ENCODE assay signal across 3 cellular contexts in the genomic region with DNA sequence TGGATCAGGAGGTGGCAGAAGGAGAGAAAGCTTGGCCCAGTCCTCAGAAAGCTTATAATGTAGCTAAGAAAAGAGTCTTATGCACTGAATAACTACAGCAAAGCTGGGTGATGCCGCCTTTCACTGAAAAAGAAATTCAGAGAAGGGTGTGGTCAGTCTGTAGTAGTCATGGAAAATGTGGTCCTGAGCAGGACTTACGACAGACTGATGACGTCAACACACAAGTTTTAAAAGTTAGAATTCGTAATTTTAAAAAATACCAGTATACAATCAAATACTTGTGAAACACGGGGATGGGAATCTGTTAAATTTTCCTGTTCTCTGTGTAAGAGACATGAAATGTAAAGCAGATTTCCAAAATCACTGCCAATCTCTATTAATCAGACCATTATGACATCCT.
TF ChIP-seq lines count a peak whose summit lies in the region.

No MANE protein-coding gene starts in this region.

TF ChIP-seq in IMR-90, 13 proteins besides CTCF, POLR2A, EP300 and RAD21:
- TF ChIP-seq, protein P1, sequence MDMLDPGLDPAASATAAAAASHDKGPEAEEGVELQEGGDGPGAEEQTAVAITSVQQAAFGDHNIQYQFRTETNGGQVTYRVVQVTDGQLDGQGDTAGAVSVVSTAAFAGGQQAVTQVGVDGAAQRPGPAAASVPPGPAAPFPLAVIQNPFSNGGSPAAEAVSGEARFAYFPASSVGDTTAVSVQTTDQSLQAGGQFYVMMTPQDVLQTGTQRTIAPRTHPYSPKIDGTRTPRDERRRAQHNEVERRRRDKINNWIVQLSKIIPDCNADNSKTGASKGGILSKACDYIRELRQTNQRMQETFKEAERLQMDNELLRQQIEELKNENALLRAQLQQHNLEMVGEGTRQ (IDR thresholded peaks at IDR 0.05; ENCODE audit: low read depth, low read length), result no peak
- no peak for TF ChIP-seq RCOR1 (IDR thresholded peaks at IDR 0.05; ENCODE audit: insufficient replicate concordance, low read length)
- TF ChIP-seq FOS (IDR thresholded peaks at IDR 0.05; ENCODE audit: low read depth, low read length), result no peak
- TF ChIP-seq RFX5 (IDR thresholded peaks at IDR 0.05; ENCODE audit: low read depth, low read length), result no peak
- no peak for TF ChIP-seq NFE2L2 (IDR thresholded peaks at IDR 0.05; ENCODE audit: low read depth, low read length)
- TF ChIP-seq, protein P2, sequence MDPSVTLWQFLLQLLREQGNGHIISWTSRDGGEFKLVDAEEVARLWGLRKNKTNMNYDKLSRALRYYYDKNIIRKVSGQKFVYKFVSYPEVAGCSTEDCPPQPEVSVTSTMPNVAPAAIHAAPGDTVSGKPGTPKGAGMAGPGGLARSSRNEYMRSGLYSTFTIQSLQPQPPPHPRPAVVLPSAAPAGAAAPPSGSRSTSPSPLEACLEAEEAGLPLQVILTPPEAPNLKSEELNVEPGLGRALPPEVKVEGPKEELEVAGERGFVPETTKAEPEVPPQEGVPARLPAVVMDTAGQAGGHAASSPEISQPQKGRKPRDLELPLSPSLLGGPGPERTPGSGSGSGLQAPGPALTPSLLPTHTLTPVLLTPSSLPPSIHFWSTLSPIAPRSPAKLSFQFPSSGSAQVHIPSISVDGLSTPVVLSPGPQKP (IDR thresholded peaks at IDR 0.05; ENCODE audit: borderline replicate concordance, low read depth, low read length), result no peak
- no peak for TF ChIP-seq CEBPB (IDR thresholded peaks at IDR 0.05; ENCODE audit: low read depth, low read length)
- no peak for TF ChIP-seq SMC3 (IDR thresholded peaks at IDR 0.05; ENCODE audit: low read depth, low read length)
- TF ChIP-seq BHLHE40 (IDR thresholded peaks at IDR 0.05; ENCODE audit: low read depth, low read length), result no peak
- TF ChIP-seq MAFK (IDR thresholded peaks at IDR 0.05; ENCODE audit: low read depth, low read length), result no peak
- no peak for TF ChIP-seq MAZ (IDR thresholded peaks at IDR 0.05; ENCODE audit: borderline replicate concordance, low read depth, low read length)
- TF ChIP-seq MXI1 (IDR thresholded peaks at IDR 0.05; ENCODE audit: borderline replicate concordance, low read depth, low read length), result no peak
- no peak for TF ChIP-seq CHD1 (IDR thresholded peaks at IDR 0.05; ENCODE audit: low read depth, low read length)

TF ChIP-seq in K562, 482 proteins besides CTCF, POLR2A, EP300 and RAD21 (continues in another document):
- TF ChIP-seq ATF7 (IDR thresholded peaks at IDR 0.05) (peak; percentile 87), IRF2 (CRISPR knock-in tag; IDR thresholded peaks at IDR 0.05) (no peak), ZNF311 (CRISPR knock-in tag; IDR thresholded peaks at IDR 0.05) (no peak), FOXP1 (CRISPR knock-in tag; IDR thresholded peaks at IDR 0.05) (no peak), SMAD4 (CRISPR knock-in tag; conservative IDR thresholded peaks at IDR 0.05) (no peak), NR2C1 (IDR thresholded peaks at IDR 0.05) (no peak), NR2C1 (tag; IDR thresholded peaks at IDR 0.05) (no peak), MCM7 (IDR thresholded peaks at IDR 0.05) (no peak), MAFG (tag; conservative IDR thresholded peaks at IDR 0.05) (no peak), HDAC2 (IDR thresholded peaks at IDR 0.05) (no peak), ZNF224 (CRISPR knock-in tag; IDR thresholded peaks at IDR 0.05) (no peak), MCM3 (IDR thresholded peaks at IDR 0.05) (no peak), CBFA2T2 (conservative IDR thresholded peaks at IDR 0.05) (no peak), ZNF140 (CRISPR knock-in tag; IDR thresholded peaks at IDR 0.05) (no peak), SOX6 (IDR thresholded peaks at IDR 0.05) (no peak), CREB1 (IDR thresholded peaks at IDR 0.05) (peak; percentile 39; the same call in 1 of the 2 replicates), CREB1 (CRISPR knock-in tag; IDR thresholded peaks at IDR 0.05) (no peak; the same call in 1 of the 2 replicates), KLF13 (tag; IDR thresholded peaks at IDR 0.05; ENCODE audit: borderline replicate concordance, low read depth) (no peak), ILK (tag; IDR thresholded peaks at IDR 0.05; ENCODE audit: borderline replicate concordance, low read depth) (no peak)
- TF ChIP-seq, protein P3, sequence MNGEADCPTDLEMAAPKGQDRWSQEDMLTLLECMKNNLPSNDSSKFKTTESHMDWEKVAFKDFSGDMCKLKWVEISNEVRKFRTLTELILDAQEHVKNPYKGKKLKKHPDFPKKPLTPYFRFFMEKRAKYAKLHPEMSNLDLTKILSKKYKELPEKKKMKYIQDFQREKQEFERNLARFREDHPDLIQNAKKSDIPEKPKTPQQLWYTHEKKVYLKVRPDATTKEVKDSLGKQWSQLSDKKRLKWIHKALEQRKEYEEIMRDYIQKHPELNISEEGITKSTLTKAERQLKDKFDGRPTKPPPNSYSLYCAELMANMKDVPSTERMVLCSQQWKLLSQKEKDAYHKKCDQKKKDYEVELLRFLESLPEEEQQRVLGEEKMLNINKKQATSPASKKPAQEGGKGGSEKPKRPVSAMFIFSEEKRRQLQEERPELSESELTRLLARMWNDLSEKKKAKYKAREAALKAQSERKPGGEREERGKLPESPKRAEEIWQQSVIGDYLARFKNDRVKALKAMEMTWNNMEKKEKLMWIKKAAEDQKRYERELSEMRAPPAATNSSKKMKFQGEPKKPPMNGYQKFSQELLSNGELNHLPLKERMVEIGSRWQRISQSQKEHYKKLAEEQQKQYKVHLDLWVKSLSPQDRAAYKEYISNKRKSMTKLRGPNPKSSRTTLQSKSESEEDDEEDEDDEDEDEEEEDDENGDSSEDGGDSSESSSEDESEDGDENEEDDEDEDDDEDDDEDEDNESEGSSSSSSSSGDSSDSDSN (IDR thresholded peaks at IDR 0.05; ENCODE audit: borderline replicate concordance in 1 of 2, low read depth in 2 of 2, low read length in 2 of 2), result no peak
- TF ChIP-seq, protein P4, sequence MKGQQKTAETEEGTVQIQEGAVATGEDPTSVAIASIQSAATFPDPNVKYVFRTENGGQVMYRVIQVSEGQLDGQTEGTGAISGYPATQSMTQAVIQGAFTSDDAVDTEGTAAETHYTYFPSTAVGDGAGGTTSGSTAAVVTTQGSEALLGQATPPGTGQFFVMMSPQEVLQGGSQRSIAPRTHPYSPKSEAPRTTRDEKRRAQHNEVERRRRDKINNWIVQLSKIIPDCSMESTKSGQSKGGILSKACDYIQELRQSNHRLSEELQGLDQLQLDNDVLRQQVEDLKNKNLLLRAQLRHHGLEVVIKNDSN (CRISPR knock-in tag; IDR thresholded peaks at IDR 0.05), result no peak
- TF ChIP-seq, protein P5, sequence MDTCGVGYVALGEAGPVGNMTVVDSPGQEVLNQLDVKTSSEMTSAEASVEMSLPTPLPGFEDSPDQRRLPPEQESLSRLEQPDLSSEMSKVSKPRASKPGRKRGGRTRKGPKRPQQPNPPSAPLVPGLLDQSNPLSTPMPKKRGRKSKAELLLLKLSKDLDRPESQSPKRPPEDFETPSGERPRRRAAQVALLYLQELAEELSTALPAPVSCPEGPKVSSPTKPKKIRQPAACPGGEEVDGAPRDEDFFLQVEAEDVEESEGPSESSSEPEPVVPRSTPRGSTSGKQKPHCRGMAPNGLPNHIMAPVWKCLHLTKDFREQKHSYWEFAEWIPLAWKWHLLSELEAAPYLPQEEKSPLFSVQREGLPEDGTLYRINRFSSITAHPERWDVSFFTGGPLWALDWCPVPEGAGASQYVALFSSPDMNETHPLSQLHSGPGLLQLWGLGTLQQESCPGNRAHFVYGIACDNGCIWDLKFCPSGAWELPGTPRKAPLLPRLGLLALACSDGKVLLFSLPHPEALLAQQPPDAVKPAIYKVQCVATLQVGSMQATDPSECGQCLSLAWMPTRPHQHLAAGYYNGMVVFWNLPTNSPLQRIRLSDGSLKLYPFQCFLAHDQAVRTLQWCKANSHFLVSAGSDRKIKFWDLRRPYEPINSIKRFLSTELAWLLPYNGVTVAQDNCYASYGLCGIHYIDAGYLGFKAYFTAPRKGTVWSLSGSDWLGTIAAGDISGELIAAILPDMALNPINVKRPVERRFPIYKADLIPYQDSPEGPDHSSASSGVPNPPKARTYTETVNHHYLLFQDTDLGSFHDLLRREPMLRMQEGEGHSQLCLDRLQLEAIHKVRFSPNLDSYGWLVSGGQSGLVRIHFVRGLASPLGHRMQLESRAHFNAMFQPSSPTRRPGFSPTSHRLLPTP (IDR thresholded peaks at IDR 0.05; ENCODE audit: borderline replicate concordance, extremely low read depth, insufficient read length), result no peak
- TF ChIP-seq, protein P6, sequence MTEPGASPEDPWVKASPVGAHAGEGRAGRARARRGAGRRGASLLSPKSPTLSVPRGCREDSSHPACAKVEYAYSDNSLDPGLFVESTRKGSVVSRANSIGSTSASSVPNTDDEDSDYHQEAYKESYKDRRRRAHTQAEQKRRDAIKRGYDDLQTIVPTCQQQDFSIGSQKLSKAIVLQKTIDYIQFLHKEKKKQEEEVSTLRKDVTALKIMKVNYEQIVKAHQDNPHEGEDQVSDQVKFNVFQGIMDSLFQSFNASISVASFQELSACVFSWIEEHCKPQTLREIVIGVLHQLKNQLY (CRISPR knock-in tag; conservative IDR thresholded peaks at IDR 0.05), result no peak

TF ChIP-seq in HepG2, 621 proteins besides CTCF, POLR2A, EP300 and RAD21:
- TF ChIP-seq SMYD3 (CRISPR knock-in tag; IDR thresholded peaks at IDR 0.05) (no peak), CREB1 (IDR thresholded peaks at IDR 0.05) (peak; percentile 83), CREB1 (CRISPR knock-in tag; IDR thresholded peaks at IDR 0.05) (no peak; the same call in 1 of the 2 replicates), ATF7 (IDR thresholded peaks at IDR 0.05) (peak; percentile 73), ATF7 (CRISPR knock-in tag; IDR thresholded peaks at IDR 0.05) (no peak), SMARCE1 (IDR thresholded peaks at IDR 0.05; ENCODE audit: borderline replicate concordance) (no peak), ARID2 (CRISPR knock-in tag; IDR thresholded peaks at IDR 0.05; ENCODE audit: borderline replicate concordance) (no peak), NKX3-1 (CRISPR knock-in tag; IDR thresholded peaks at IDR 0.05) (no peak), ZNF709 (CRISPR knock-in tag; IDR thresholded peaks at IDR 0.05) (no peak)
- TF ChIP-seq, protein P7, sequence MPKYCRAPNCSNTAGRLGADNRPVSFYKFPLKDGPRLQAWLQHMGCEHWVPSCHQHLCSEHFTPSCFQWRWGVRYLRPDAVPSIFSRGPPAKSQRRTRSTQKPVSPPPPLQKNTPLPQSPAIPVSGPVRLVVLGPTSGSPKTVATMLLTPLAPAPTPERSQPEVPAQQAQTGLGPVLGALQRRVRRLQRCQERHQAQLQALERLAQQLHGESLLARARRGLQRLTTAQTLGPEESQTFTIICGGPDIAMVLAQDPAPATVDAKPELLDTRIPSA (CRISPR knock-in tag; IDR thresholded peaks at IDR 0.05; ENCODE audit: borderline replicate concordance), result no peak
- TF ChIP-seq, protein P8, sequence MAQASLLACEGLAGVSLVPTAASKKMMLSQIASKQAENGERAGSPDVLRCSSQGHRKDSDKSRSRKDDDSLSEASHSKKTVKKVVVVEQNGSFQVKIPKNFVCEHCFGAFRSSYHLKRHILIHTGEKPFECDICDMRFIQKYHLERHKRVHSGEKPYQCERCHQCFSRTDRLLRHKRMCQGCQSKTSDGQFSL (CRISPR knock-in tag; IDR thresholded peaks at IDR 0.05), result no peak
